10 cellular contexts compared by ENCODE assay signal in genomic region chr2:10912076-10912731, GRCh38. TPM values are rescaled to one million over a fixed set of nuclear protein-coding genes. Genes with fewer than 3 reads are reported as not detected.
DNase-seq lines count a peak whose midpoint lies in the region; ATAC-seq and TF ChIP-seq lines count a peak whose summit lies in the region.
"Had no signal": no experiment of that assay in that cellular context is flagged by ENCODE, and none has a peak within 500 bp of the region (broad histone marks: within the 10 kb centered on the region; RNA-seq: fewer than 3 reads in every experiment).

No MANE protein-coding gene starts in this region.

- no peak for TF ChIP-seq POLR2A in ovary (IDR thresholded peaks at IDR 0.05)

- 5 to 11% (median 10%) methylated on average over 32 to 81 of the region's 81 CpGs for WGBS in ovary, 3 donors

- H3K4me3 Mint-ChIP-seq in activated CD4-positive, alpha-beta T cell treated with anti-CD3 and anti-CD28 coated beads, Interleukin-2, amount 10 ng/mL, durations not matched to agents 24 days and 14 days: no peak overlapping the region

- H3K27ac ChIP-seq in PC-9: no peak overlapping the region
- H3K27ac ChIP-seq in ovary: no peak overlapping the region

- H3K4me2 ChIP-seq in PC-9: peak overlapping the region; percentile 68

- peak overlapping the region; percentile 54 for H3K4me3 ChIP-seq in BE2C (ENCODE audit: low read depth, low read length)
- H3K4me3 ChIP-seq in PC-9: peak overlapping the region; percentile 44; the same call in 1 of the 2 replicates
- peak overlapping the region; percentile 31 for H3K4me3 ChIP-seq in fibroblast of the aortic adventitia (ENCODE audit: low read depth, low read length)
- peak overlapping the region; percentile 28 for H3K4me3 ChIP-seq in neuron (ENCODE audit: low read length)
- H3K4me3 ChIP-seq in ovary: no peak overlapping the region

- no peaks in the 10 kb centered on the region for H3K4me1 Mint-ChIP-seq in activated CD4-positive, alpha-beta T cell treated with anti-CD3 and anti-CD28 coated beads, Interleukin-2, amount 10 ng/mL, durations not matched to agents 24 days and 14 days

- TF ChIP-seq EP300 in ovary (IDR thresholded peaks at IDR 0.05): no peak

- H3K9me3 Mint-ChIP-seq in activated CD4-positive, alpha-beta T cell treated with anti-CD3 and anti-CD28 coated beads, Interleukin-2, amount 10 ng/mL, durations not matched to agents 24 days and 14 days: no peaks in the 10 kb centered on the region

- CTCF ChIA-PET in PC-9 (lab: Charles Lee): no interaction called here

- H2AFZ ChIP-seq in PC-9 (no peak overlapping the region; the same call in 1 of the 2 replicates), neuron (ENCODE audit: low read depth, low read length) (no peak overlapping the region)

- H4K20me1 ChIP-seq in PC-9 (ENCODE audit: insufficient read depth): no peaks in the 10 kb centered on the region

- H3F3A ChIP-seq in PC-9 (ENCODE audit: insufficient read depth, low read depth): 0 out of 2 replicates have a peak, but pooled peaks cover 2% of the 10 kb centered on the region

- TF ChIP-seq CTCF in BE2C (IDR thresholded peaks at IDR 0.05; ENCODE audit: low read depth, low read length) (no peak), PC-9 (conservative IDR thresholded peaks at IDR 0.05) (no peak), fibroblast of the aortic adventitia (IDR thresholded peaks at IDR 0.05; ENCODE audit: insufficient read depth, low read length) (no peak), ovary (IDR thresholded peaks at IDR 0.05) (no peak)

- H3K27me3 Mint-ChIP-seq in activated CD4-positive, alpha-beta T cell treated with anti-CD3 and anti-CD28 coated beads, Interleukin-2, amount 10 ng/mL, durations not matched to agents 24 days and 14 days: peaks cover 33% of the 10 kb centered on the region

- H3K27ac Mint-ChIP-seq in activated CD4-positive, alpha-beta T cell treated with anti-CD3 and anti-CD28 coated beads, Interleukin-2, amount 10 ng/mL, durations not matched to agents 24 days and 14 days: no peak overlapping the region

- H3K9me3 ChIP-seq in BE2C (no peaks in the 10 kb centered on the region), PC-9 (ENCODE audit: insufficient read depth, low read depth) (no peaks in the 10 kb centered on the region), neuron (ENCODE audit: low read length) (peaks cover 10% of the 10 kb centered on the region), ovary (no peaks in the 10 kb centered on the region)

- POLR2A ChIA-PET in PC-9 (lab: Charles Lee; ENCODE audit: unreplicated experiment): no interaction called here

- ATAC-seq in GM21737 (IDR thresholded peaks at IDR 0.05; ENCODE audit: unreplicated experiment): no peak

- H3K36me3 ChIP-seq in BE2C: no peaks in the 10 kb centered on the region
- H3K36me3 ChIP-seq in PC-9 (ENCODE audit: low read depth): no peaks in the 10 kb centered on the region
- no peaks in the 10 kb centered on the region for H3K36me3 ChIP-seq in neuron (ENCODE audit: insufficient read depth, low read length)
- H3K36me3 ChIP-seq in ovary: no peaks in the 10 kb centered on the region

- no peaks in the 10 kb centered on the region for H3K9me2 ChIP-seq in PC-9 (ENCODE audit: insufficient read depth)

- no peaks in the 10 kb centered on the region for H3K79me2 ChIP-seq in PC-9 (ENCODE audit: low read depth)

- no TSS peak for BruUV-seq in PC-9 (replicated peaks; lab: Mats Ljungman, UMichigan)

- no peaks in the 10 kb centered on the region for H3K36me3 Mint-ChIP-seq in activated CD4-positive, alpha-beta T cell treated with anti-CD3 and anti-CD28 coated beads, Interleukin-2, amount 10 ng/mL, durations not matched to agents 24 days and 14 days (ENCODE audit: low read depth)

- peaks cover 29% of the 10 kb centered on the region for H3K27me3 ChIP-seq in BE2C
- H3K27me3 ChIP-seq in PC-9 (ENCODE audit: insufficient read depth, low read depth): 0 out of 2 replicates have a peak, but pooled peaks cover 4% of the 10 kb centered on the region
- peaks cover 4% of the 10 kb centered on the region for H3K27me3 ChIP-seq in neuron (ENCODE audit: insufficient read depth, low read length)
- no peaks in the 10 kb centered on the region for H3K27me3 ChIP-seq in ovary

- H3K4me1 ChIP-seq in BE2C (no peaks in the 10 kb centered on the region), PC-9 (replicated peaks; ENCODE audit: insufficient read depth) (peaks cover 6% of the 10 kb centered on the region; the same call in 1 of the 2 replicates), neuron (ENCODE audit: insufficient read depth, low read length) (peaks cover 15% of the 10 kb centered on the region), ovary (ENCODE audit: insufficient read depth) (no peaks in the 10 kb centered on the region)

- DNase-seq in BE2C: no peak
- DNase-seq in PC-9: no peak
- DNase-seq in fibroblast of the aortic adventitia (ENCODE audit: low read depth): no peak
- no peak for DNase-seq in activated CD4-positive, alpha-beta T cell treated with anti-CD3 and anti-CD28 coated beads, Interleukin-2, amount 10 ng/mL, durations not matched to agents 24 days and 14 days
- DNase-seq in ovary: no peak
- DNase-seq in kidney tubule cell (ENCODE audit: low spot score): no peak
- DNase-seq: activated T-cell treated with anti-CD3 and anti-CD28 coated beads, Interleukin-2, amount 50 U/mL, for 48 hours had no signal

- intact Hi-C loops in PC-9 (cut with micrococcal nuclease; ENCODE audit: unreplicated experiment): no loop called here
- intact Hi-C loops in activated CD4-positive, alpha-beta T cell treated with anti-CD3 and anti-CD28 coated beads, Interleukin-2, amount 10 ng/mL, durations not matched to agents 24 days and 14 days (cut with micrococcal nuclease): no loop called here
- intact Hi-C loops in ovary (cut with DNase I): no loop called here

RNA-seq across cellular contexts. Expression of gene KCNF1, which starts 0.5 kb away (rescaled TPM):
- polyA plus RNA-seq in BE2C (2012; ENCODE audit: insufficient read depth, insufficient read length, low read depth): not detected
- total RNA-seq in PC-9 (2021) (1.0 TPM in 2 replicates), fibroblast of the aortic adventitia (ENCODE audit: low replicate concordance) (not detected in 2 replicates), ovary (under 1 TPM in 3 of 7 donors, not detected in 4; 0.11 to 0.30 (median 0.15) TPM)
- not detected in 2 replicates for total RNA-seq in activated CD4-positive, alpha-beta T cell treated with anti-CD3 and anti-CD28 coated beads, Interleukin-2, amount 10 ng/mL, durations not matched to agents 24 days and 14 days
- polyA plus RNA-seq in ovary: under 1 TPM in 1 of 2 donors, not detected in 1; 0.13 TPM
- total RNA-seq: T-helper 2 cell treated with Interferon-gamma antibody and Interleukin-4, amounts not matched to agents 100 ng/mL and 5 ng/mL, for 36 hours had no signal
